In the genomic region with DNA sequence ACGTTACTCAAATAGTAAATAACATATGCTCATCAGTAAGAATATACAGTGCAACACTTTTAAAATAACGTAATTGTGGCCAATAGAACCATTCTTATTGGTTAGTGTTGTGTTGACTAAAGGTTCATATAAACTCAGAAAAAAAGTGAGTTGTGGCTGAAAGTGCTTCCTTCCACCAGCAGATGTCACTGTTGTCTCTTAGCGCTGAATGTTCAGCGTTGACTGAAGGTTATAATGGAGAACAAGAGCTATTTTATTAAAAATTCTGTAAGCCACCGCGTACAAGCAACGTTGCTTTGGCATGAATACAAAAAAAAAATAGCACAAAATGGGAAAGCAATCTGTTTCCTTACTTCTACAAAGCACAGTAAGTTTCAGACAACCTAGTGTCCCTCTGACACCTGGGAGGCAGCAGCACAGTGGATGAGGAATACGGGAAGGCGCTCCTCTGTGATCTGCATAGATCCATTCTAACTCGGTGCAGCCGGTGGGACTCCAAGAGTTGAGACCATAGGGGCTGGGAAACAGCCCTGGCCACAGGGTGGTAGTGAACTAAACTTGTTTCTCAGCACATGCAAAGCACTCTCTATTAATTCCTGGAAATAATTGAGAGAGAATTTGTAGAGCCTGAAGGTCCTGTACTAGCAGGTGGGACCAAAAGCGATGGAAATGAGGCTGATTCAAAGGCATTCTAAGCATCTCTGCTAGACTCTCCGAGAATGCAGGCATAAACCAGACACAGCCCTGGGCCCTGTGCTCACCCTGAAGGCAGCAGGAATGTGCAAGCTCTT, we compare ENCODE assay signal across 8 cellular contexts. TPM values are rescaled to one million over a fixed set of nuclear protein-coding genes. Genes with fewer than 3 reads are reported as not detected.
DNase-seq lines count a peak whose midpoint lies in the region; ATAC-seq and TF ChIP-seq lines count a peak whose summit lies in the region.

No MANE protein-coding gene starts in this region.

- H3K4me3 ChIP-seq in adipocyte (ENCODE audit: low read length) (no peak overlapping the region), right atrium auricular region (no peak overlapping the region)

- H3K4me1 ChIP-seq in adipocyte (ENCODE audit: control insufficient read depth, insufficient read depth, low read length) (peaks cover 15% of the 10 kb centered on the region), right atrium auricular region (no peaks in the 10 kb centered on the region)

- H3K9ac ChIP-seq in adipocyte (ENCODE audit: low read length), result no peak overlapping the region

- intact Hi-C loops in sciatic nerve (cut with DNase I), result loop anchor here (10.0 kb wide), 1 partner anchor 787 kb away; no protein-coding TSS in a partner anchor

- DNase-seq in D341Med (ENCODE audit: low spot score) (peak; percentile 54), NCI-H510A treated with DMSO at 0.1 percent for 48 hours (lab: John Stamatoyannopoulos, UW) (peak; percentile 50), adipocyte (ENCODE audit: low read depth) (peak; percentile 85), right atrium auricular region (ENCODE audit: low spot score) (no peak), sciatic nerve (ENCODE audit: low spot score) (no peak)

- peak; percentile 80 to 92 for TF ChIP-seq CTCF in right atrium auricular region (IDR thresholded peaks at IDR 0.05)

- H3K27me3 ChIP-seq in adipocyte (replicated peaks; ENCODE audit: control insufficient read depth, insufficient read depth, low read length) (no peaks in the 10 kb centered on the region), right atrium auricular region (no peaks in the 10 kb centered on the region)

- no peak overlapping the region for H3K27ac ChIP-seq in right atrium auricular region

- H3K9me3 ChIP-seq in adipocyte (ENCODE audit: control insufficient read depth, low read length) (no peaks in the 10 kb centered on the region), right atrium auricular region (no peaks in the 10 kb centered on the region)

- H3K36me3 ChIP-seq in adipocyte (ENCODE audit: control insufficient read depth, insufficient read depth, low read length, severe bottlenecking) (no peaks in the 10 kb centered on the region), right atrium auricular region (no peaks in the 10 kb centered on the region)

- peak; percentile 83 for ATAC-seq in GM19023 (IDR thresholded peaks at IDR 0.05; ENCODE audit: unreplicated experiment)
- peak; percentile 89 for ATAC-seq in HG03139 (IDR thresholded peaks at IDR 0.05; ENCODE audit: unreplicated experiment)
- peak; percentile 79 for ATAC-seq in sciatic nerve
- ATAC-seq in GM21825 (IDR thresholded peaks at IDR 0.05; ENCODE audit: unreplicated experiment), result no peak

RNA-seq across cellular contexts. Expression of a gene that starts 23.9 kb away (rescaled TPM):
- total RNA-seq in right atrium auricular region, result 1 to 10 TPM in 1 of 2 donors, not detected in 1; 2.4 TPM
- 0.27 TPM for total RNA-seq in sciatic nerve

Comparison
In these comparisons a context has a peak if more than half of its experiments do, and no peak if none do; other contexts are left out.
1. DNase-seq: peak in D341Med (single experiment), NCI-H510A treated with DMSO at 0.1 percent for 48 hours (single experiment) and adipocyte (single experiment); none in right atrium auricular region (single experiment) and sciatic nerve (single experiment).